8 cellular contexts compared by ENCODE assay signal in genomic region chr3:122679085-122679466, GRCh38. TPM values are rescaled to one million over a fixed set of nuclear protein-coding genes. Genes with fewer than 3 reads are reported as not detected.
DNase-seq lines count a peak whose midpoint lies in the region; ATAC-seq, FAIRE-seq and TF ChIP-seq lines count a peak whose summit lies in the region.

No MANE protein-coding gene starts in this region.

- H3K4me1 Mint-ChIP-seq in neural crest cell: peaks cover 25% of the 10 kb centered on the region
- peaks cover 57% of the 10 kb centered on the region for H3K4me1 Mint-ChIP-seq in stimulated activated naive CD8-positive, alpha-beta T cell treated with anti-CD3 and anti-CD28 coated beads, Interleukin-15, amount 100 ng/mL, for 72 hours

- peak; percentile 35 for FAIRE-seq in RCC 7860 (lab: Jason Lieb, UNC)

- TF ChIP-seq CTCF in neural crest cell (conservative IDR thresholded peaks at IDR 0.05): peak; percentile 89

- H3K27me3 Mint-ChIP-seq in neural crest cell (ENCODE audit: low read depth): peaks cover 33% of the 10 kb centered on the region
- H3K27me3 Mint-ChIP-seq in stimulated activated naive CD8-positive, alpha-beta T cell treated with anti-CD3 and anti-CD28 coated beads, Interleukin-15, amount 100 ng/mL, for 72 hours: no peaks in the 10 kb centered on the region

- peak; percentile 38 for ATAC-seq in GM19351 (IDR thresholded peaks at IDR 0.05; ENCODE audit: unreplicated experiment)
- peak; percentile 69 for ATAC-seq in stimulated activated naive CD8-positive, alpha-beta T cell treated with anti-CD3 and anti-CD28 coated beads, Interleukin-15, amount 100 ng/mL, for 72 hours

- H3K27ac Mint-ChIP-seq in neural crest cell (ENCODE audit: unreplicated experiment): no peak overlapping the region
- peak overlapping the region; percentile 97 to 100 for H3K27ac Mint-ChIP-seq in stimulated activated naive CD8-positive, alpha-beta T cell treated with anti-CD3 and anti-CD28 coated beads, Interleukin-15, amount 100 ng/mL, for 72 hours

- H3K9me3 Mint-ChIP-seq in neural crest cell: no peaks in the 10 kb centered on the region
- peaks cover 6 to 9% of the 10 kb centered on the region in 2 donors for H3K9me3 Mint-ChIP-seq in stimulated activated naive CD8-positive, alpha-beta T cell treated with anti-CD3 and anti-CD28 coated beads, Interleukin-15, amount 100 ng/mL, for 72 hours

- DNase-seq in AML-193 (lab: John Stamatoyannopoulos, UW) (peak; percentile 91 to 94), Kasumi-1 (lab: John Stamatoyannopoulos, UW) (peak; percentile 87), RCC 7860 (ENCODE audit: low spot score) (peak; percentile 68), fibroblast of the conjunctiva (ENCODE audit: low read depth) (peak; percentile 65), neural crest cell (ENCODE audit: low read depth, low spot score) (peak; percentile 77)
- peak; percentile 66 to 69 for DNase-seq in activated T-helper 1 cell treated with anti-CD3 and anti-CD28 coated beads, Interleukin-2, amount 50 U/mL, for 16 hours (ENCODE audit: low read depth in 1 of 2, low spot score in 1 of 2)
- DNase-seq in stimulated activated naive CD8-positive, alpha-beta T cell treated with anti-CD3 and anti-CD28 coated beads, Interleukin-15, amount 100 ng/mL, for 72 hours: peak; percentile 82 to 83

- H3K36me3 Mint-ChIP-seq in neural crest cell (ENCODE audit: low read depth): peaks cover 3% of the 10 kb centered on the region

- H3K4me3 Mint-ChIP-seq in neural crest cell: peak overlapping the region; percentile 86
- H3K4me3 Mint-ChIP-seq in stimulated activated naive CD8-positive, alpha-beta T cell treated with anti-CD3 and anti-CD28 coated beads, Interleukin-15, amount 100 ng/mL, for 72 hours: peak overlapping the region; percentile 82 to 91

RNA-seq across cellular contexts. Expression of gene PARP14, which starts 1.6 kb away (rescaled TPM):
- total RNA-seq in neural crest cell: 6.6 TPM in 2 replicates

Comparison
In these comparisons a context has a peak if more than half of its experiments do, and no peak if none do; other contexts are left out.
1. Peak in every context shown above with its lines: DNase-seq and ATAC-seq.